21 cellular contexts compared by ENCODE assay signal in genomic region chr7:69935107-69935506, GRCh38.
DNase-seq lines count a peak whose midpoint lies in the region; ATAC-seq, FAIRE-seq and TF ChIP-seq lines count a peak whose summit lies in the region.
"Had no signal": no experiment of that assay in that cellular context is flagged by ENCODE, and none has a peak within 500 bp of the region (broad histone marks: within the 10 kb centered on the region; RNA-seq: fewer than 3 reads in every experiment).

No MANE protein-coding gene starts in this region.

- DNase-seq in NCI-H2171 treated with DMSO at 0.1 percent for 48 hours (lab: John Stamatoyannopoulos, UW): peak; percentile 49
- DNase-seq in NCI-H2171 (lab: John Stamatoyannopoulos, UW): no peak
- DNase-seq in GM12891 (ENCODE audit: insufficient read length, low spot score): no peak
- peak; percentile 19 for DNase-seq in NB4 (ENCODE audit: low read depth)
- no peak for DNase-seq in nephron progenitor cell
- no peak for DNase-seq in GM23248
- DNase-seq: AML-193; CD4-positive, alpha-beta T cell; DMS53; EL; GDM1; Karpas-422; PC-3; T-helper 17 cell had no signal

- H3K4me1 Mint-ChIP-seq in nephron progenitor cell: peaks cover 24% of the 10 kb centered on the region
- H3K4me1 Mint-ChIP-seq: T-helper 17 cell had no signal

- H3K27me3 Mint-ChIP-seq in nephron progenitor cell (ENCODE audit: low read depth, poor library complexity): peaks cover 3% of the 10 kb centered on the region
- H3K27me3 Mint-ChIP-seq: CD4-positive, alpha-beta T cell; T-helper 17 cell had no signal

- no peaks in the 10 kb centered on the region for H3K9me2 ChIP-seq in GM23248 (ENCODE audit: insufficient read depth)

- in situ Hi-C loops in GM23248 (cut with MboI): no loop called here

- peak overlapping the region; percentile 1 for H3K27ac Mint-ChIP-seq in nephron progenitor cell
- H3K27ac Mint-ChIP-seq: CD4-positive, alpha-beta T cell; T-helper 17 cell had no signal

- no peaks in the 10 kb centered on the region for H3K4me1 ChIP-seq in GM23248 (ENCODE audit: insufficient read depth)
- H3K4me1 ChIP-seq: A549 had no signal

- H3K4me3 ChIP-seq in NB4 (ENCODE audit: low read depth, low read length) (no peak overlapping the region), GM23248 (no peak overlapping the region)
- H3K4me3 ChIP-seq: A549; BLaER1 treated with 17β-estradiol and CSF1 and Interleukin-3, amounts not matched to agents 10 nM and 100 nM; SJCRH30 had no signal

- no peaks in the 10 kb centered on the region for H3K27me3 ChIP-seq in GM23248 (replicated peaks; ENCODE audit: insufficient read depth)
- H3K27me3 ChIP-seq: BLaER1 treated with 17β-estradiol and CSF1 and Interleukin-3, amounts not matched to agents 10 nM and 100 nM; SJCRH30 had no signal

- no peak overlapping the region for H3K4me3 Mint-ChIP-seq in nephron progenitor cell
- H3K4me3 Mint-ChIP-seq: CD4-positive, alpha-beta T cell; T-helper 17 cell had no signal

- H3K27ac ChIP-seq in GM23248: no peak overlapping the region
- H3K27ac ChIP-seq: A549; BLaER1 treated with 17β-estradiol and CSF1 and Interleukin-3, amounts not matched to agents 10 nM and 100 nM; SJCRH30 had no signal

- TF ChIP-seq POLR2A in GM12891 (IDR thresholded peaks at IDR 0.05; ENCODE audit: low read depth, low read length): no peak
- TF ChIP-seq POLR2A in NB4 (IDR thresholded peaks at IDR 0.05; ENCODE audit: extremely low read depth, insufficient read length): no peak

- H3K36me3 ChIP-seq in GM23248 (ENCODE audit: low read depth): no peaks in the 10 kb centered on the region
- H3K36me3 ChIP-seq: SJCRH30 had no signal

- 59 to 73% methylated on average over 2 of the region's 2 CpGs for WGBS in GM23248 (ENCODE audit: low coverage in 1 of 2, low lambda C conversion rate in 2 of 2, missing lambda C conversion rate in 2 of 2), 2 experiments

- H3K9me3 Mint-ChIP-seq in nephron progenitor cell: no peaks in the 10 kb centered on the region
- H3K9me3 Mint-ChIP-seq: CD4-positive, alpha-beta T cell had no signal

- FAIRE-seq in GM12891 (lab: Jason Lieb, UNC): no peak
- FAIRE-seq: A549, GM12892, GM19239, H54 had no signal

- TF ChIP-seq CTCF in NB4 (IDR thresholded peaks at IDR 0.05; ENCODE audit: low read depth, low read length) (no peak), nephron progenitor cell (IDR thresholded peaks at IDR 0.05) (no peak)

- no peak overlapping the region for H3K9ac ChIP-seq in GM23248
- H3K9ac ChIP-seq: BLaER1 treated with 17β-estradiol and CSF1 and Interleukin-3, amounts not matched to agents 10 nM and 100 nM had no signal

- H2AFZ ChIP-seq in GM23248: no peak overlapping the region

- no peak for ATAC-seq in GM19467 (IDR thresholded peaks at IDR 0.05; ENCODE audit: unreplicated experiment)
- ATAC-seq: A549, PC-3, T-helper 17 cell had no signal

- H3F3A ChIP-seq in GM23248 (ENCODE audit: insufficient read depth): no peaks in the 10 kb centered on the region

- H4K20me1 ChIP-seq in GM23248 (ENCODE audit: insufficient read depth): no peaks in the 10 kb centered on the region

- H3K4me2 ChIP-seq in GM23248 (ENCODE audit: unreplicated experiment): no peak overlapping the region
- H3K4me2 ChIP-seq: A549; BLaER1 treated with 17β-estradiol and CSF1 and Interleukin-3, amounts not matched to agents 10 nM and 100 nM had no signal

- H3K79me2 ChIP-seq in GM23248 (ENCODE audit: insufficient read depth): no peaks in the 10 kb centered on the region

- no peaks in the 10 kb centered on the region for H3K9me3 ChIP-seq in GM23248 (ENCODE audit: low read depth)
- H3K9me3 ChIP-seq: A549; BLaER1 treated with 17β-estradiol and CSF1 and Interleukin-3, amounts not matched to agents 10 nM and 100 nM; SJCRH30 had no signal

- no peaks in the 10 kb centered on the region for H3K36me3 Mint-ChIP-seq in nephron progenitor cell (ENCODE audit: low read depth)

TF ChIP-seq in GM12891, 5 proteins besides CTCF, POLR2A, EP300 and RAD21:
- TF ChIP-seq SPI1 (IDR thresholded peaks at IDR 0.05; ENCODE audit: low read depth, low read length) (peak; percentile 73), TAF1 (IDR thresholded peaks at IDR 0.05; ENCODE audit: low read depth, low read length) (no peak)

Comparison
In these comparisons a context has a peak if more than half of its experiments do, and no peak if none do; other contexts are left out.
1. DNase-seq: peak in NCI-H2171 treated with DMSO at 0.1 percent for 48 hours (single experiment) and NB4 (single experiment); none in NCI-H2171 (single experiment), GM12891 (single experiment), nephron progenitor cell (single experiment) and GM23248 (single experiment).